1 cellular context compared by ENCODE assay signal in genomic region chr16:13920510-13920818, GRCh38.
A peak's percentile ranks its signal among the peaks of the same experiment; 100 is the strongest.
TF ChIP-seq lines count a peak whose summit lies in the region.

No MANE protein-coding gene starts in this region.

TF ChIP-seq in K562, 482 proteins besides CTCF, POLR2A, EP300 and RAD21 (continued from another document):
- TF ChIP-seq E2F4 (CRISPR knock-in tag; IDR thresholded peaks at IDR 0.05; ENCODE audit: low read depth) (no peak), FOS (IDR thresholded peaks at IDR 0.05; ENCODE audit: extremely low read depth, insufficient read length) (no peak), NR3C1 (CRISPR knock-in tag; IDR thresholded peaks at IDR 0.05) (no peak), ESRRA (IDR thresholded peaks at IDR 0.05; ENCODE audit: borderline replicate concordance, low read depth) (no peak), NFIC (IDR thresholded peaks at IDR 0.05) (0 out of 2 replicates have a peak, but pooled peaks have one; percentile 1), SMAD2 (IDR thresholded peaks at IDR 0.05; ENCODE audit: low read depth, low read length) (no peak), ARID4B (CRISPR knock-in tag; IDR thresholded peaks at IDR 0.05) (no peak), SREBF1 (IDR thresholded peaks at IDR 0.05; ENCODE audit: borderline replicate concordance, low read depth, low read length) (no peak), ZBTB40 (IDR thresholded peaks at IDR 0.05) (no peak), ZBTB40 (CRISPR knock-in tag; IDR thresholded peaks at IDR 0.05) (no peak), MAFG (tag; conservative IDR thresholded peaks at IDR 0.05) (no peak), ZNF785 (CRISPR knock-in tag; IDR thresholded peaks at IDR 0.05) (no peak), SLC30A9 (CRISPR knock-in tag; IDR thresholded peaks at IDR 0.05) (no peak), RBM34 (IDR thresholded peaks at IDR 0.05; ENCODE audit: borderline replicate concordance, insufficient read depth, low read length) (no peak), ZNF778 (CRISPR knock-in tag; IDR thresholded peaks at IDR 0.05) (no peak), HDGF (IDR thresholded peaks at IDR 0.05) (no peak), CREM (IDR thresholded peaks at IDR 0.05; ENCODE audit: low read depth) (no peak), ZKSCAN3 (CRISPR knock-in tag; IDR thresholded peaks at IDR 0.05) (no peak), BRCA1 (IDR thresholded peaks at IDR 0.05) (no peak), BRCA1 (CRISPR knock-in tag; IDR thresholded peaks at IDR 0.05) (no peak), NR2C2 (CRISPR knock-in tag; IDR thresholded peaks at IDR 0.05) (no peak), NR2C2 (tag; IDR thresholded peaks at IDR 0.05) (peak; percentile 67; the same call in 1 of the 2 replicates), ZNF324 (CRISPR knock-in tag; IDR thresholded peaks at IDR 0.05) (no peak), ZNF239 (CRISPR knock-in tag; IDR thresholded peaks at IDR 0.05) (no peak)
